ENCODE assay signal across 22 cellular contexts in the genomic region with DNA sequence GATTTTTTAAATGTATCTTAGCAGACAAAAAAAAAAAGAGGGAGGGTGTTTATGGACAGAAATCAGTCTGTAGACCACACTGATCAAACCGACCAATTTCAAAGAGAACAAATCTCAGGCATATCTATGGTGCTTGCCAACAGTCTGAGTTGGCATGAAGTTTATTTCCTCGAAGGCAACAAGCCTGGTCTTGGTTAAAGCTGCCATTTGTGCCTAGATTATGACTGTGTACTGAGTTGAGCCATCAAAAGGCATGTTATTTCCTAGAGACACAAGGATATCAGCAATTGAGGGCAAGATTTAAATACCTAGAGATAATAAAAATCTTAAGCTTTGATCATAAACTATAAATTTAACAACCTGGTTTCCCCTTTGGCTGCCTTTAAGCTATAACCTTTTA.
"Had no signal": no experiment of that assay in that cellular context is flagged by ENCODE, and none has a peak within 500 bp of the region (broad histone marks: within the 10 kb centered on the region; RNA-seq: fewer than 3 reads in every experiment).

No MANE protein-coding gene starts in this region.

- H3K4me3 ChIP-seq: SK-N-MC had no signal

- ATAC-seq: activated T-cell treated with anti-CD3 and anti-CD28 coated beads, Interleukin-2, amount 50 U/mL, for 72 hours; Panc1; Right ventricle myocardium inferior had no signal

- H3K36me3 ChIP-seq: brain microvascular endothelial cell had no signal

- H3K27me3 ChIP-seq: brain microvascular endothelial cell had no signal

- DNase-seq: activated CD4-positive, alpha-beta memory T cell treated with anti-CD3 and anti-CD28 coated beads, Interleukin-2, amount 10 ng/mL, durations not matched to agents 7 days and 5 days; activated CD4-positive, alpha-beta T cell treated with anti-CD3 and anti-CD28 coated beads, Interleukin-2, amount 50 U/mL, for 1 hour; activated CD4-positive, CD25-positive, alpha-beta regulatory T cell; activated gamma-delta T cell treated with Interleukin-2 at 50 U/mL for 16 hours; activated naive CD4-positive, alpha-beta T cell treated with anti-CD3 and anti-CD28 coated beads, Interleukin-2, amount 10 ng/mL, durations not matched to agents 7 days and 5 days; activated naive CD8-positive, alpha-beta T cell treated with anti-CD3 and anti-CD28 coated beads for 36 hours; activated T-cell treated with anti-CD3 and anti-CD28 coated beads for 4 hours; activated T-cell treated with anti-CD3 and anti-CD28 coated beads, Interleukin-2, amount 50 U/mL, for 72 hours; brain microvascular endothelial cell; NCI-H1048; NCI-H1930; NCI-H2171; NCI-H2227 treated with DMSO at 0.1 percent for 48 hours; NCI-H510A; NCI-H526 treated with DMSO at 0.1 percent for 48 hours; NCI-H82; OCI-M1; RPMI8226; T-helper 1 cell had no signal
